In genomic region chr2:238168196-238168815, GRCh38 we compare ENCODE assay signal across 16 cellular contexts. TPM values are rescaled to one million over a fixed set of nuclear protein-coding genes. Genes with fewer than 3 reads are reported as not detected.
A peak's percentile ranks its signal among the peaks of the same experiment; 100 is the strongest.
DNase-seq lines count a peak whose midpoint lies in the region; ATAC-seq and TF ChIP-seq lines count a peak whose summit lies in the region.
"Had no signal": no experiment of that assay in that cellular context is flagged by ENCODE, and none has a peak within 500 bp of the region (broad histone marks: within the 10 kb centered on the region; RNA-seq: fewer than 3 reads in every experiment).

No MANE protein-coding gene starts in this region.

- no peak overlapping the region for H3K4me3 ChIP-seq in SJSA1
- no peak overlapping the region for H3K4me3 ChIP-seq in subcutaneous abdominal adipose tissue (ENCODE audit: low read depth in 1 of 5, low read length in 5 of 5)
- H3K4me3 ChIP-seq: left lung, SJCRH30 had no signal

- POLR2A ChIA-PET in GM10248 (lab: Yijun Ruan, JAX), result no interaction called here

- H3K36me3 ChIP-seq in SJSA1, result peaks cover 55% of the 10 kb centered on the region
- peaks cover 0 to 56% (median 40%) of the 10 kb centered on the region in 5 donors for H3K36me3 ChIP-seq in subcutaneous abdominal adipose tissue (ENCODE audit: control insufficient read depth in 5 of 5, insufficient read depth in 5 of 5, low read length in 5 of 5)

- DNase-seq in GM10248 (ENCODE audit: extremely low spot score) (peak; percentile 15), SJSA1 (ENCODE audit: low read depth in 1 of 2, low spot score in 2 of 2) (no peak), erythroblast (lab: John Stamatoyannopoulos, UW) (peak; percentile 90 to 94), NCI-H82 (lab: John Stamatoyannopoulos, UW) (no peak), NCI-H2171 (lab: John Stamatoyannopoulos, UW) (no peak), kidney glomerular epithelial cell (lab: John Stamatoyannopoulos, UW) (no peak)
- DNase-seq: activated gamma-delta T cell treated with Interleukin-2 at 50 U/mL for 16 hours; left lung; NCI-H446; SJCRH30; stimulated activated naive CD4-positive, alpha-beta T cell treated with Interleukin-2 at 50 U/mL for 16 hours; WERI-Rb-1 had no signal

- CTCF ChIA-PET in GM10248 (lab: Yijun Ruan, JAX), result interaction anchor here (1.3 kb wide), 1 partner anchor 29 kb away, joined by 4 read pairs; no protein-coding TSS in a partner anchor

- no peak for TF ChIP-seq CTCF in GM10248 (IDR thresholded peaks at IDR 0.05; ENCODE audit: control extremely low read depth, extremely low read depth, low read depth, missing control alignments)

- ATAC-seq in HG03571 (IDR thresholded peaks at IDR 0.05; ENCODE audit: unreplicated experiment), result no peak

- H3K27me3 ChIP-seq in SJSA1 (replicated peaks) (no peaks in the 10 kb centered on the region), subcutaneous abdominal adipose tissue (ENCODE audit: control insufficient read depth in 5 of 5, insufficient read depth in 4 of 5, low read length in 5 of 5) (peaks cover under 1 to 8% (median 4%) of the 10 kb centered on the region in 5 donors)
- H3K27me3 ChIP-seq: SJCRH30 had no signal

- peaks cover 51% of the 10 kb centered on the region for H3K4me1 ChIP-seq in SJSA1 (replicated peaks)
- peaks cover 7 to 43% (median 24%) of the 10 kb centered on the region in 5 donors for H3K4me1 ChIP-seq in subcutaneous abdominal adipose tissue (ENCODE audit: control insufficient read depth in 5 of 5, insufficient read depth in 5 of 5, low read length in 5 of 5)

- H3K9me3 ChIP-seq in SJSA1 (replicated peaks) (no peaks in the 10 kb centered on the region), subcutaneous abdominal adipose tissue (ENCODE audit: control insufficient read depth in 5 of 5, low read length in 5 of 5) (no peaks in the 10 kb centered on the region)
- H3K9me3 ChIP-seq: left lung, SJCRH30 had no signal

- no peak overlapping the region for H3K9ac ChIP-seq in subcutaneous abdominal adipose tissue (ENCODE audit: low read length in 5 of 5)

- peak; percentile 60 for TF ChIP-seq POLR2A in erythroblast (IDR thresholded peaks at IDR 0.05; ENCODE audit: low read length)

- peak overlapping the region; percentile 89 for H3K27ac ChIP-seq in SJSA1
- peak overlapping the region; percentile 93 for H3K27ac ChIP-seq in subcutaneous abdominal adipose tissue (ENCODE audit: low read depth, low read length)
- H3K27ac ChIP-seq: C4-2B, SJCRH30, WERI-Rb-1 had no signal

RNA-seq across cellular contexts. Expression of gene ERFE, which starts 9.5 kb away (rescaled TPM):
- total RNA-seq in SJSA1 (2014; rRNA removed; shearing (Covaris generic)), result 8.4 and 14.9 TPM in 2 replicates

RNA-seq across cellular contexts. Expression of gene KLHL30, which starts 29.8 kb away (rescaled TPM):
- total RNA-seq in SJSA1 (2014; rRNA removed; shearing (Covaris generic)), result 0.50 and 1.5 TPM in 2 replicates
- total RNA-seq: dermis microvascular lymphatic vessel endothelial cell had no signal

RNA-seq across cellular contexts. Expression of gene ILKAP, which starts 35.2 kb away (rescaled TPM):
- 14.5 and 20.2 TPM in 2 replicates for total RNA-seq in SJSA1 (2014; rRNA removed; shearing (Covaris generic))

Comparison
In these comparisons a context has a peak if more than half of its experiments do, and no peak if none do; other contexts are left out.
1. DNase-seq: peak in GM10248 (single experiment) and erythroblast (2 of 2); none in SJSA1 (0 of 2), NCI-H82 (single experiment), NCI-H2171 (single experiment) and kidney glomerular epithelial cell (single experiment).